In genomic region chr22:31106001-31106571, GRCh38 we compare ENCODE assay signal across 10 cellular contexts. TPM values are rescaled to one million over a fixed set of nuclear protein-coding genes. Genes with fewer than 3 reads are reported as not detected.
A peak's percentile ranks its signal among the peaks of the same experiment; 100 is the strongest.
DNase-seq lines count a peak whose midpoint lies in the region; ATAC-seq and TF ChIP-seq lines count a peak whose summit lies in the region.
"Had no signal": no experiment of that assay in that cellular context is flagged by ENCODE, and none has a peak within 500 bp of the region (broad histone marks: within the 10 kb centered on the region; RNA-seq: fewer than 3 reads in every experiment).

No MANE protein-coding gene starts in this region.

- no peaks in the 10 kb centered on the region for H3K27me3 Mint-ChIP-seq in activated T-cell treated with anti-CD3 and anti-CD28 coated beads, Interleukin-2, amount 50 U/mL, for 72 hours (ENCODE audit: low read depth)
- no peaks in the 10 kb centered on the region for H3K27me3 Mint-ChIP-seq in memory B cell
- H3K27me3 Mint-ChIP-seq in type B pancreatic cell = peaks cover 9% of the 10 kb centered on the region

- no peak overlapping the region for H3K27ac Mint-ChIP-seq in activated T-cell treated with anti-CD3 and anti-CD28 coated beads, Interleukin-2, amount 50 U/mL, for 72 hours
- peak overlapping the region; percentile 88 for H3K27ac Mint-ChIP-seq in memory B cell
- H3K27ac Mint-ChIP-seq in type B pancreatic cell = peak overlapping the region; percentile 41
- H3K27ac Mint-ChIP-seq: activated CD8-positive, alpha-beta memory T cell treated with anti-CD3 and anti-CD28 coated beads, Interleukin-2, amount 10 ng/mL, durations not matched to agents 7 days and 5 days had no signal

- no peak for ATAC-seq in activated T-cell treated with anti-CD3 and anti-CD28 coated beads, Interleukin-2, amount 50 U/mL, for 72 hours (replicated peaks in 1 of 2)
- no peak for ATAC-seq in memory B cell (ENCODE audit: low read depth)
- ATAC-seq: activated CD8-positive, alpha-beta memory T cell treated with anti-CD3 and anti-CD28 coated beads, Interleukin-2, amount 10 ng/mL, durations not matched to agents 7 days and 5 days had no signal

- no peak for DNase-seq in activated T-cell treated with anti-CD3 and anti-CD28 coated beads, Interleukin-2, amount 50 U/mL, for 72 hours
- no peak for DNase-seq in activated T-cell treated with anti-CD3 and anti-CD28 coated beads, Interleukin-2, amount 50 U/mL, for 1 hour
- no peak for DNase-seq in brain microvascular endothelial cell
- no peak for DNase-seq in memory B cell (ENCODE audit: low spot score in 2 of 2)
- DNase-seq in type B pancreatic cell (ENCODE audit: extremely low spot score, unreplicated experiment) = no peak
- no peak for DNase-seq in COR-L47 (lab: John Stamatoyannopoulos, UW)
- no peak for DNase-seq in NCI-H1105 (lab: John Stamatoyannopoulos, UW)
- no peak for DNase-seq in NCI-H226
- DNase-seq: activated CD8-positive, alpha-beta memory T cell treated with anti-CD3 and anti-CD28 coated beads, Interleukin-2, amount 10 ng/mL, durations not matched to agents 7 days and 5 days; NCI-H1092 treated with DMSO at 0.1 percent for 48 hours had no signal

- H3K27ac ChIP-seq in brain microvascular endothelial cell = peak overlapping the region; percentile 90

- H3K4me3 Mint-ChIP-seq in activated T-cell treated with anti-CD3 and anti-CD28 coated beads, Interleukin-2, amount 50 U/mL, for 72 hours = peak overlapping the region; percentile 95 to 99
- H3K4me3 Mint-ChIP-seq in memory B cell (peak overlapping the region; percentile 90), type B pancreatic cell (peak overlapping the region; percentile 89)

- H3K9me3 Mint-ChIP-seq in activated T-cell treated with anti-CD3 and anti-CD28 coated beads, Interleukin-2, amount 50 U/mL, for 72 hours = no peaks in the 10 kb centered on the region
- H3K9me3 Mint-ChIP-seq in memory B cell = no peaks in the 10 kb centered on the region
- no peaks in the 10 kb centered on the region for H3K9me3 Mint-ChIP-seq in type B pancreatic cell

- in situ Hi-C loops in brain microvascular endothelial cell (cut with HindIII; ENCODE audit: low pct_ligation_motif_present, low sequenced_read_pairs) = no loop called here

- peaks cover 0 to 4% of the 10 kb centered on the region in 2 donors for H3K36me3 Mint-ChIP-seq in activated T-cell treated with anti-CD3 and anti-CD28 coated beads, Interleukin-2, amount 50 U/mL, for 72 hours (ENCODE audit: insufficient read depth in 2 of 2)
- H3K36me3 Mint-ChIP-seq in memory B cell (no peaks in the 10 kb centered on the region), type B pancreatic cell (no peaks in the 10 kb centered on the region)
- H3K36me3 Mint-ChIP-seq: activated CD8-positive, alpha-beta memory T cell treated with anti-CD3 and anti-CD28 coated beads, Interleukin-2, amount 10 ng/mL, durations not matched to agents 7 days and 5 days had no signal

- no peaks in the 10 kb centered on the region for H3K27me3 ChIP-seq in brain microvascular endothelial cell (replicated peaks)

- H3K36me3 ChIP-seq in brain microvascular endothelial cell (replicated peaks) = peaks cover 36% of the 10 kb centered on the region

- TF ChIP-seq CTCF in brain microvascular endothelial cell (IDR thresholded peaks at IDR 0.05; ENCODE audit: low read depth, low read length, missing control alignments) (peak; percentile 38), type B pancreatic cell (conservative IDR thresholded peaks at IDR 0.05) (no peak)

- H3K4me1 Mint-ChIP-seq in activated T-cell treated with anti-CD3 and anti-CD28 coated beads, Interleukin-2, amount 50 U/mL, for 72 hours (ENCODE audit: low read depth) = peaks cover 23% of the 10 kb centered on the region
- H3K4me1 Mint-ChIP-seq in memory B cell (peaks cover 19% of the 10 kb centered on the region), type B pancreatic cell (ENCODE audit: unreplicated experiment) (peaks cover 7% of the 10 kb centered on the region)

- H3K4me3 ChIP-seq in brain microvascular endothelial cell (ENCODE audit: low read depth, low read length) = peak overlapping the region; percentile 85

RNA-seq across cellular contexts. Expression of gene SELENOM, which starts 1.3 kb away (rescaled TPM):
- 10 to 100 TPM in 1 of 2 donors, 1 to 10 TPM in 1; 6.8 to 13.5 TPM for total RNA-seq in activated T-cell treated with anti-CD3 and anti-CD28 coated beads, Interleukin-2, amount 50 U/mL, for 72 hours
- 13.7 and 22.4 TPM in 2 replicates for total RNA-seq in type B pancreatic cell (ENCODE audit: low replicate concordance)

RNA-seq across cellular contexts. Expression of gene INPP5J, which starts 16.7 kb away (rescaled TPM):
- total RNA-seq in activated T-cell treated with anti-CD3 and anti-CD28 coated beads, Interleukin-2, amount 50 U/mL, for 72 hours = under 1 TPM; 0.29 to 0.37 TPM
- total RNA-seq in type B pancreatic cell (ENCODE audit: low replicate concordance) = 8.7 and 9.3 TPM in 2 replicates

RNA-seq across cellular contexts. Expression of gene SMTN, which starts 25.0 kb away (rescaled TPM):
- total RNA-seq in activated T-cell treated with anti-CD3 and anti-CD28 coated beads, Interleukin-2, amount 50 U/mL, for 72 hours = 10 to 100 TPM; 33.1 to 40.2 TPM
- 27.1 and 54.0 TPM in 2 replicates for total RNA-seq in type B pancreatic cell (ENCODE audit: low replicate concordance)

RNA-seq across cellular contexts. Expression of gene PLA2G3, which starts 34.2 kb away (rescaled TPM):
- total RNA-seq in activated T-cell treated with anti-CD3 and anti-CD28 coated beads, Interleukin-2, amount 50 U/mL, for 72 hours = not detected
- total RNA-seq in type B pancreatic cell (ENCODE audit: low replicate concordance) = 0.14 and 0.75 TPM in 2 replicates
- total RNA-seq: activated CD8-positive, alpha-beta memory T cell treated with anti-CD3 and anti-CD28 coated beads, Interleukin-2, amount 10 ng/mL, durations not matched to agents 7 days and 5 days had no signal

RNA-seq across cellular contexts. Expression of gene RNF185, which starts 53.9 kb away (rescaled TPM):
- total RNA-seq in activated T-cell treated with anti-CD3 and anti-CD28 coated beads, Interleukin-2, amount 50 U/mL, for 72 hours = 10 to 100 TPM; 26.9 to 27.8 TPM
- 32.6 and 41.2 TPM in 2 replicates for total RNA-seq in type B pancreatic cell (ENCODE audit: low replicate concordance)
